Comparison of ENCODE assay signal across 1 cellular context in genomic region chr6:167244064-167244949, GRCh38.
TF ChIP-seq lines count a peak whose summit lies in the region.

No MANE protein-coding gene starts in this region.

TF ChIP-seq in H1, 55 proteins besides CTCF, POLR2A, EP300 and RAD21 (continued from another document):
- TF ChIP-seq TCF12 (IDR thresholded peaks at IDR 0.05; ENCODE audit: low read depth, low read length) (no peak), CREB1 (IDR thresholded peaks at IDR 0.05) (no peak), BACH1 (IDR thresholded peaks at IDR 0.05; ENCODE audit: low read length) (no peak), CHD7 (IDR thresholded peaks at IDR 0.05; ENCODE audit: insufficient replicate concordance, low read length) (no peak), RBBP5 (IDR thresholded peaks at IDR 0.05; ENCODE audit: borderline replicate concordance, low read depth, low read length) (no peak), GABPA (IDR thresholded peaks at IDR 0.05; ENCODE audit: borderline replicate concordance, insufficient read depth, low read length) (no peak), NRF1 (IDR thresholded peaks at IDR 0.05; ENCODE audit: low read depth, low read length) (no peak), TEAD4 (IDR thresholded peaks at IDR 0.05; ENCODE audit: low read depth, low read length) (no peak), SIRT6 (IDR thresholded peaks at IDR 0.05; ENCODE audit: low read length) (no peak), SRF (IDR thresholded peaks at IDR 0.05; ENCODE audit: low read depth, low read length) (no peak), SIX5 (IDR thresholded peaks at IDR 0.05; ENCODE audit: low read depth, low read length) (no peak)
